Comparison of ENCODE assay signal across 1 cellular context in the genomic region with DNA sequence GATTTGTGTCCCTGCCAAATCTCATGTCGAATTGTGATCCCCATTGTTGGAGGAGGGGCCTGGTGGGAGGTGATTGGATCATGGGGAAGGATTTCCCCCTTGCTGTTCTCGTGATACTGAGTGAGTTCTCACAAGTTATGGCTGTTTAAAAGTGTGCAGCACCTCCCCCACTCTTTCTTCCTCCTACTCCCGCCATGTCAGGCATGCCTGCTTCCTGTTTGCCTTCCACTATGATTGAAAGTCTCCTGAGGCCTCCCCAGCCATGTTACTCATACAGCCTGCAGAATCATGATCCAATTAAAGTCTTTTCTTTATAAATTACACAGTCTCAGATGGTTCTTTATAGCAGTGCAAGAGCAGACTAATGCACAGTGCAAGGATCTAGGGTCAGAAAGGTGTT.
TF ChIP-seq lines count a peak whose summit lies in the region.

No MANE protein-coding gene starts in this region.

TF ChIP-seq in H1, 55 proteins besides CTCF, POLR2A, EP300 and RAD21:
- TF ChIP-seq EZH2 (IDR thresholded peaks at IDR 0.05; ENCODE audit: low read depth, low read length, severe bottlenecking) (no peak), PHF8 (conservative IDR thresholded peaks at IDR 0.05; ENCODE audit: low read depth, low read length) (no peak), RBBP5 (IDR thresholded peaks at IDR 0.05; ENCODE audit: borderline replicate concordance, low read depth, low read length) (no peak), BACH1 (IDR thresholded peaks at IDR 0.05; ENCODE audit: low read length) (no peak), SIRT6 (IDR thresholded peaks at IDR 0.05; ENCODE audit: low read length) (no peak), POLR2AphosphoS5 (IDR thresholded peaks at IDR 0.05; ENCODE audit: low read depth, low read length) (no peak), HDAC2 (IDR thresholded peaks at IDR 0.05; ENCODE audit: borderline replicate concordance in 1 of 2, low read depth in 2 of 2, low read length in 2 of 2) (no peak), CREB1 (IDR thresholded peaks at IDR 0.05) (no peak), KDM4A (IDR thresholded peaks at IDR 0.05; ENCODE audit: low read depth, low read length, severe bottlenecking) (no peak), NRF1 (IDR thresholded peaks at IDR 0.05; ENCODE audit: low read depth, low read length) (no peak), CTBP2 (IDR thresholded peaks at IDR 0.05; ENCODE audit: borderline replicate concordance, insufficient read depth, insufficient read length, low read length) (no peak), MAFK (IDR thresholded peaks at IDR 0.05; ENCODE audit: low read depth, low read length) (no peak), SP2 (IDR thresholded peaks at IDR 0.05; ENCODE audit: low read length) (no peak), JUN (IDR thresholded peaks at IDR 0.05; ENCODE audit: low read depth, low read length) (no peak), KDM1A (IDR thresholded peaks at IDR 0.05; ENCODE audit: borderline replicate concordance, low read length) (no peak), TBP (IDR thresholded peaks at IDR 0.05; ENCODE audit: low read depth, low read length) (no peak), SRF (IDR thresholded peaks at IDR 0.05; ENCODE audit: low read depth, low read length) (no peak)
- TF ChIP-seq, protein P1, sequence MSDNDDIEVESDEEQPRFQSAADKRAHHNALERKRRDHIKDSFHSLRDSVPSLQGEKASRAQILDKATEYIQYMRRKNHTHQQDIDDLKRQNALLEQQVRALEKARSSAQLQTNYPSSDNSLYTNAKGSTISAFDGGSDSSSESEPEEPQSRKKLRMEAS (IDR thresholded peaks at IDR 0.05), result no peak
- TF ChIP-seq, protein P2, sequence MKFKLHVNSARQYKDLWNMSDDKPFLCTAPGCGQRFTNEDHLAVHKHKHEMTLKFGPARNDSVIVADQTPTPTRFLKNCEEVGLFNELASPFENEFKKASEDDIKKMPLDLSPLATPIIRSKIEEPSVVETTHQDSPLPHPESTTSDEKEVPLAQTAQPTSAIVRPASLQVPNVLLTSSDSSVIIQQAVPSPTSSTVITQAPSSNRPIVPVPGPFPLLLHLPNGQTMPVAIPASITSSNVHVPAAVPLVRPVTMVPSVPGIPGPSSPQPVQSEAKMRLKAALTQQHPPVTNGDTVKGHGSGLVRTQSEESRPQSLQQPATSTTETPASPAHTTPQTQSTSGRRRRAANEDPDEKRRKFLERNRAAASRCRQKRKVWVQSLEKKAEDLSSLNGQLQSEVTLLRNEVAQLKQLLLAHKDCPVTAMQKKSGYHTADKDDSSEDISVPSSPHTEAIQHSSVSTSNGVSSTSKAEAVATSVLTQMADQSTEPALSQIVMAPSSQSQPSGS (IDR thresholded peaks at IDR 0.05; ENCODE audit: low read length), result no peak
- TF ChIP-seq, protein P3, sequence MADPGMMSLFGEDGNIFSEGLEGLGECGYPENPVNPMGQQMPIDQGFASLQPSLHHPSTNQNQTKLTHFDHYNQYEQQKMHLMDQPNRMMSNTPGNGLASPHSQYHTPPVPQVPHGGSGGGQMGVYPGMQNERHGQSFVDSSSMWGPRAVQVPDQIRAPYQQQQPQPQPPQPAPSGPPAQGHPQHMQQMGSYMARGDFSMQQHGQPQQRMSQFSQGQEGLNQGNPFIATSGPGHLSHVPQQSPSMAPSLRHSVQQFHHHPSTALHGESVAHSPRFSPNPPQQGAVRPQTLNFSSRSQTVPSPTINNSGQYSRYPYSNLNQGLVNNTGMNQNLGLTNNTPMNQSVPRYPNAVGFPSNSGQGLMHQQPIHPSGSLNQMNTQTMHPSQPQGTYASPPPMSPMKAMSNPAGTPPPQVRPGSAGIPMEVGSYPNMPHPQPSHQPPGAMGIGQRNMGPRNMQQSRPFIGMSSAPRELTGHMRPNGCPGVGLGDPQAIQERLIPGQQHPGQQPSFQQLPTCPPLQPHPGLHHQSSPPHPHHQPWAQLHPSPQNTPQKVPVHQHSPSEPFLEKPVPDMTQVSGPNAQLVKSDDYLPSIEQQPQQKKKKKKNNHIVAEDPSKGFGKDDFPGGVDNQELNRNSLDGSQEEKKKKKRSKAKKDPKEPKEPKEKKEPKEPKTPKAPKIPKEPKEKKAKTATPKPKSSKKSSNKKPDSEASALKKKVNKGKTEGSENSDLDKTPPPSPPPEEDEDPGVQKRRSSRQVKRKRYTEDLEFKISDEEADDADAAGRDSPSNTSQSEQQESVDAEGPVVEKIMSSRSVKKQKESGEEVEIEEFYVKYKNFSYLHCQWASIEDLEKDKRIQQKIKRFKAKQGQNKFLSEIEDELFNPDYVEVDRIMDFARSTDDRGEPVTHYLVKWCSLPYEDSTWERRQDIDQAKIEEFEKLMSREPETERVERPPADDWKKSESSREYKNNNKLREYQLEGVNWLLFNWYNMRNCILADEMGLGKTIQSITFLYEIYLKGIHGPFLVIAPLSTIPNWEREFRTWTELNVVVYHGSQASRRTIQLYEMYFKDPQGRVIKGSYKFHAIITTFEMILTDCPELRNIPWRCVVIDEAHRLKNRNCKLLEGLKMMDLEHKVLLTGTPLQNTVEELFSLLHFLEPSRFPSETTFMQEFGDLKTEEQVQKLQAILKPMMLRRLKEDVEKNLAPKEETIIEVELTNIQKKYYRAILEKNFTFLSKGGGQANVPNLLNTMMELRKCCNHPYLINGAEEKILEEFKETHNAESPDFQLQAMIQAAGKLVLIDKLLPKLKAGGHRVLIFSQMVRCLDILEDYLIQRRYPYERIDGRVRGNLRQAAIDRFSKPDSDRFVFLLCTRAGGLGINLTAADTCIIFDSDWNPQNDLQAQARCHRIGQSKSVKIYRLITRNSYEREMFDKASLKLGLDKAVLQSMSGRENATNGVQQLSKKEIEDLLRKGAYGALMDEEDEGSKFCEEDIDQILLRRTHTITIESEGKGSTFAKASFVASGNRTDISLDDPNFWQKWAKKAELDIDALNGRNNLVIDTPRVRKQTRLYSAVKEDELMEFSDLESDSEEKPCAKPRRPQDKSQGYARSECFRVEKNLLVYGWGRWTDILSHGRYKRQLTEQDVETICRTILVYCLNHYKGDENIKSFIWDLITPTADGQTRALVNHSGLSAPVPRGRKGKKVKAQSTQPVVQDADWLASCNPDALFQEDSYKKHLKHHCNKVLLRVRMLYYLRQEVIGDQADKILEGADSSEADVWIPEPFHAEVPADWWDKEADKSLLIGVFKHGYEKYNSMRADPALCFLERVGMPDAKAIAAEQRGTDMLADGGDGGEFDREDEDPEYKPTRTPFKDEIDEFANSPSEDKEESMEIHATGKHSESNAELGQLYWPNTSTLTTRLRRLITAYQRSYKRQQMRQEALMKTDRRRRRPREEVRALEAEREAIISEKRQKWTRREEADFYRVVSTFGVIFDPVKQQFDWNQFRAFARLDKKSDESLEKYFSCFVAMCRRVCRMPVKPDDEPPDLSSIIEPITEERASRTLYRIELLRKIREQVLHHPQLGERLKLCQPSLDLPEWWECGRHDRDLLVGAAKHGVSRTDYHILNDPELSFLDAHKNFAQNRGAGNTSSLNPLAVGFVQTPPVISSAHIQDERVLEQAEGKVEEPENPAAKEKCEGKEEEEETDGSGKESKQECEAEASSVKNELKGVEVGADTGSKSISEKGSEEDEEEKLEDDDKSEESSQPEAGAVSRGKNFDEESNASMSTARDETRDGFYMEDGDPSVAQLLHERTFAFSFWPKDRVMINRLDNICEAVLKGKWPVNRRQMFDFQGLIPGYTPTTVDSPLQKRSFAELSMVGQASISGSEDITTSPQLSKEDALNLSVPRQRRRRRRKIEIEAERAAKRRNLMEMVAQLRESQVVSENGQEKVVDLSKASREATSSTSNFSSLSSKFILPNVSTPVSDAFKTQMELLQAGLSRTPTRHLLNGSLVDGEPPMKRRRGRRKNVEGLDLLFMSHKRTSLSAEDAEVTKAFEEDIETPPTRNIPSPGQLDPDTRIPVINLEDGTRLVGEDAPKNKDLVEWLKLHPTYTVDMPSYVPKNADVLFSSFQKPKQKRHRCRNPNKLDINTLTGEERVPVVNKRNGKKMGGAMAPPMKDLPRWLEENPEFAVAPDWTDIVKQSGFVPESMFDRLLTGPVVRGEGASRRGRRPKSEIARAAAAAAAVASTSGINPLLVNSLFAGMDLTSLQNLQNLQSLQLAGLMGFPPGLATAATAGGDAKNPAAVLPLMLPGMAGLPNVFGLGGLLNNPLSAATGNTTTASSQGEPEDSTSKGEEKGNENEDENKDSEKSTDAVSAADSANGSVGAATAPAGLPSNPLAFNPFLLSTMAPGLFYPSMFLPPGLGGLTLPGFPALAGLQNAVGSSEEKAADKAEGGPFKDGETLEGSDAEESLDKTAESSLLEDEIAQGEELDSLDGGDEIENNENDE (IDR thresholded peaks at IDR 0.05; ENCODE audit: insufficient replicate concordance, low read length), result no peak
TF ChIP-seq in H1: peak in this region for 0.
